Comparison of ENCODE assay signal across 9 cellular contexts in the genomic region with DNA sequence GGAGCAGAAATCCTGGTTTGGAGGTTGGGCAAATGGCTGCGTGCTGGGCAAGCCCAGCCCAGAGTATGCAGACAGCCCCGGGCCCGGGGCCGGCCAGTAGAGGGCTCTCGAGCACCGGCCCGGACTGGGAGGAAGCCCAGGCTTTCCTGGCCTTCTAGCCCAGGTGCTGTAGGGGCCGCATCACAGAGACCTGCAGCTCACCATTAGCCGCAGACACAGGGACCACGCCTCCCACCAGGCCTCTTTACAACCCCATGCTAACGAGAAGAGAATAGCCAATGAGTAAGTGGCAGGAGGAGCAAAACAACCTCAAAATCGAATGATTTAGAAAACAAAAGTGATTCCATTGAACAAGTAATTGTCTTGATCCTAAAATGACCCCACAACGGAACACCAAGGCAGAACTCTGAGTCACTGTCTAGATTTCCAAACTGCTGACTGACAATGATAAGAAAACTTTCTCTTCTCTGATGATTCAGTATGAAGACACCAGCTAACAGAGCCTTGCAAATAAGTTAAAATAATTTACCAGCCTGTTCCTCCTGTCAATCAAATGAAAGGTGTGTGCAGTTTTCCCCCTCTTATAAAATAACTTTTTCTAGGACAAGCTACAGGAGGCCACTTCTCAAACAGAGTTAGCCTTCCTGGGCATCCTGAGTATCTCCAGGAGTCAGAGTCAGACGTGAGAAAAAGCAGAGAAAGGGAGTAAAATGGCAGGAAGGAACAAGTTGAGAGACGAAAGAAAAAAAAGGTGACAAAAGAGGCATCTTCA.
A peak's percentile ranks its signal among the peaks of the same experiment; 100 is the strongest.
DNase-seq lines count a peak whose midpoint lies in the region; ATAC-seq, FAIRE-seq and TF ChIP-seq lines count a peak whose summit lies in the region.
"Had no signal": no experiment of that assay in that cellular context is flagged by ENCODE, and none has a peak within 500 bp of the region (broad histone marks: within the 10 kb centered on the region; RNA-seq: fewer than 3 reads in every experiment).

No MANE protein-coding gene starts in this region.

- no peak for FAIRE-seq in D721Med (lab: Jason Lieb, UNC)
- FAIRE-seq: endometrium had no signal

- no peak for TF ChIP-seq POLR2A in prostate gland (IDR thresholded peaks at IDR 0.05)

- H3K27ac ChIP-seq in KMS-11 (no peak overlapping the region), cardiac muscle cell (no peak overlapping the region), prostate gland (no peak overlapping the region)

- H3K4me2 ChIP-seq in KMS-11, result peak overlapping the region; percentile 19; the same call in 1 of the 2 replicates

- DNase-seq in D721Med (ENCODE audit: insufficient read length, low spot score) (no peak), cardiac muscle cell (ENCODE audit: low read depth in 1 of 2, low spot score in 1 of 2) (peak; percentile 66 to 86), prostate gland (ENCODE audit: low spot score) (peak; percentile 45), OCI-M2 (lab: John Stamatoyannopoulos, UW; ENCODE audit: unreplicated experiment) (no peak)
- DNase-seq in activated naive CD4-positive, alpha-beta T cell treated with anti-CD3 and anti-CD28 coated beads, Interleukin-2, amount 50 U/mL, for 16 hours, result peak; percentile 58

- peak overlapping the region; percentile 60; the same call in 1 of the 2 replicates for H2AFZ ChIP-seq in KMS-11 (ENCODE audit: low read depth)

- 26% methylated on average over 15 of the region's 15 CpGs for WGBS in prostate gland

- ATAC-seq in GM21390 (IDR thresholded peaks at IDR 0.05; ENCODE audit: unreplicated experiment) (peak; percentile 68), SK-N-SH treated with all-trans-retinoic acid at 6 μM for 48 hours (peak; percentile 100)

- no peaks in the 10 kb centered on the region for H3K9me3 ChIP-seq in cardiac muscle cell (ENCODE audit: low read depth)
- no peaks in the 10 kb centered on the region for H3K9me3 ChIP-seq in prostate gland

- H4K20me1 ChIP-seq in KMS-11 (ENCODE audit: insufficient read depth), result no peaks in the 10 kb centered on the region

- H3K79me2 ChIP-seq in KMS-11 (ENCODE audit: insufficient read depth, low read depth), result no peaks in the 10 kb centered on the region

- H3K27me3 ChIP-seq in KMS-11 (ENCODE audit: insufficient read depth, low read depth) (no peaks in the 10 kb centered on the region), cardiac muscle cell (no peaks in the 10 kb centered on the region), prostate gland (replicated peaks; ENCODE audit: insufficient read depth) (no peaks in the 10 kb centered on the region)

- no peaks in the 10 kb centered on the region for H3K36me3 ChIP-seq in KMS-11 (ENCODE audit: insufficient read depth)
- no peaks in the 10 kb centered on the region for H3K36me3 ChIP-seq in cardiac muscle cell
- H3K36me3 ChIP-seq in prostate gland, result no peaks in the 10 kb centered on the region

- H3K4me3 ChIP-seq in KMS-11 (IDR thresholded peaks at IDR 0.05; ENCODE audit: insufficient read depth, low read depth, low read length), result no peak overlapping the region
- H3K4me3 ChIP-seq in cardiac muscle cell, result no peak overlapping the region
- no peak overlapping the region for H3K4me3 ChIP-seq in prostate gland

- H3K9ac ChIP-seq in KMS-11, result no peak overlapping the region

- TF ChIP-seq CTCF in D721Med (IDR thresholded peaks at IDR 0.05; ENCODE audit: insufficient read depth, missing control alignments) (peak; percentile 67), KMS-11 (conservative IDR thresholded peaks at IDR 0.05; ENCODE audit: low read depth, low read length) (peak; percentile 90), cardiac muscle cell (IDR thresholded peaks at IDR 0.05; ENCODE audit: low read depth, low read length) (peak; percentile 98), prostate gland (IDR thresholded peaks at IDR 0.05) (peak; percentile 31 to 78 (median 67))

- intact Hi-C loops in prostate gland (cut with DNase I), result loop anchor here (2.0 kb wide), 1 partner anchor 281 kb away; no protein-coding TSS in a partner anchor

- H3K4me1 ChIP-seq in KMS-11 (ENCODE audit: low read depth, poor library complexity, severe bottlenecking), result peaks cover 5% of the 10 kb centered on the region
- no peaks in the 10 kb centered on the region for H3K4me1 ChIP-seq in cardiac muscle cell (ENCODE audit: low read depth)
- H3K4me1 ChIP-seq in prostate gland (replicated peaks), result no peaks in the 10 kb centered on the region

TF ChIP-seq in SK-N-SH treated with all-trans-retinoic acid at 6 μM for 48 hours, 23 proteins besides CTCF, POLR2A, EP300 and RAD21:
- TF ChIP-seq, protein P1, sequence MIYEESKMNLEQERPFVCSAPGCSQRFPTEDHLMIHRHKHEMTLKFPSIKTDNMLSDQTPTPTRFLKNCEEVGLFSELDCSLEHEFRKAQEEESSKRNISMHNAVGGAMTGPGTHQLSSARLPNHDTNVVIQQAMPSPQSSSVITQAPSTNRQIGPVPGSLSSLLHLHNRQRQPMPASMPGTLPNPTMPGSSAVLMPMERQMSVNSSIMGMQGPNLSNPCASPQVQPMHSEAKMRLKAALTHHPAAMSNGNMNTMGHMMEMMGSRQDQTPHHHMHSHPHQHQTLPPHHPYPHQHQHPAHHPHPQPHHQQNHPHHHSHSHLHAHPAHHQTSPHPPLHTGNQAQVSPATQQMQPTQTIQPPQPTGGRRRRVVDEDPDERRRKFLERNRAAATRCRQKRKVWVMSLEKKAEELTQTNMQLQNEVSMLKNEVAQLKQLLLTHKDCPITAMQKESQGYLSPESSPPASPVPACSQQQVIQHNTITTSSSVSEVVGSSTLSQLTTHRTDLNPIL (CRISPR knock-in tag; IDR thresholded peaks at IDR 0.05; ENCODE audit: low read depth), result no peak
- no peak for TF ChIP-seq ESRRG (CRISPR knock-in tag; IDR thresholded peaks at IDR 0.05)
- no peak for TF ChIP-seq ZFP30 (CRISPR knock-in tag; IDR thresholded peaks at IDR 0.05)
- TF ChIP-seq TOX (CRISPR knock-in tag; IDR thresholded peaks at IDR 0.05; ENCODE audit: borderline replicate concordance), result no peak
- TF ChIP-seq, protein P2, sequence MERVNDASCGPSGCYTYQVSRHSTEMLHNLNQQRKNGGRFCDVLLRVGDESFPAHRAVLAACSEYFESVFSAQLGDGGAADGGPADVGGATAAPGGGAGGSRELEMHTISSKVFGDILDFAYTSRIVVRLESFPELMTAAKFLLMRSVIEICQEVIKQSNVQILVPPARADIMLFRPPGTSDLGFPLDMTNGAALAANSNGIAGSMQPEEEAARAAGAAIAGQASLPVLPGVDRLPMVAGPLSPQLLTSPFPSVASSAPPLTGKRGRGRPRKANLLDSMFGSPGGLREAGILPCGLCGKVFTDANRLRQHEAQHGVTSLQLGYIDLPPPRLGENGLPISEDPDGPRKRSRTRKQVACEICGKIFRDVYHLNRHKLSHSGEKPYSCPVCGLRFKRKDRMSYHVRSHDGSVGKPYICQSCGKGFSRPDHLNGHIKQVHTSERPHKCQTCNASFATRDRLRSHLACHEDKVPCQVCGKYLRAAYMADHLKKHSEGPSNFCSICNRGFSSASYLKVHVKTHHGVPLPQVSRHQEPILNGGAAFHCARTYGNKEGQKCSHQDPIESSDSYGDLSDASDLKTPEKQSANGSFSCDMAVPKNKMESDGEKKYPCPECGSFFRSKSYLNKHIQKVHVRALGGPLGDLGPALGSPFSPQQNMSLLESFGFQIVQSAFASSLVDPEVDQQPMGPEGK (CRISPR knock-in tag; IDR thresholded peaks at IDR 0.05; ENCODE audit: borderline replicate concordance), result no peak
- TF ChIP-seq SNAI2 (CRISPR knock-in tag; IDR thresholded peaks at IDR 0.05), result no peak
- TF ChIP-seq, protein P3, sequence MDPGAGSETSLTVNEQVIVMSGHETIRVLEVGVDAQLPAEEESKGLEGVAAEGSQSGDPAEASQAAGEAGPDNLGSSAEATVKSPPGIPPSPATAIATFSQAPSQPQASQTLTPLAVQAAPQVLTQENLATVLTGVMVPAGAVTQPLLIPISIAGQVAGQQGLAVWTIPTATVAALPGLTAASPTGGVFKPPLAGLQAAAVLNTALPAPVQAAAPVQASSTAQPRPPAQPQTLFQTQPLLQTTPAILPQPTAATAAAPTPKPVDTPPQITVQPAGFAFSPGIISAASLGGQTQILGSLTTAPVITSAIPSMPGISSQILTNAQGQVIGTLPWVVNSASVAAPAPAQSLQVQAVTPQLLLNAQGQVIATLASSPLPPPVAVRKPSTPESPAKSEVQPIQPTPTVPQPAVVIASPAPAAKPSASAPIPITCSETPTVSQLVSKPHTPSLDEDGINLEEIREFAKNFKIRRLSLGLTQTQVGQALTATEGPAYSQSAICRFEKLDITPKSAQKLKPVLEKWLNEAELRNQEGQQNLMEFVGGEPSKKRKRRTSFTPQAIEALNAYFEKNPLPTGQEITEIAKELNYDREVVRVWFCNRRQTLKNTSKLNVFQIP (CRISPR knock-in tag; IDR thresholded peaks at IDR 0.05; ENCODE audit: borderline replicate concordance, low read depth), result no peak
- TF ChIP-seq ARNTL (CRISPR knock-in tag; IDR thresholded peaks at IDR 0.05; ENCODE audit: borderline replicate concordance, low read depth), result no peak
- no peak for TF ChIP-seq ZC3H10 (CRISPR knock-in tag; IDR thresholded peaks at IDR 0.05)
- no peak for TF ChIP-seq ZNF8 (CRISPR knock-in tag; IDR thresholded peaks at IDR 0.05)
- TF ChIP-seq, protein P4, sequence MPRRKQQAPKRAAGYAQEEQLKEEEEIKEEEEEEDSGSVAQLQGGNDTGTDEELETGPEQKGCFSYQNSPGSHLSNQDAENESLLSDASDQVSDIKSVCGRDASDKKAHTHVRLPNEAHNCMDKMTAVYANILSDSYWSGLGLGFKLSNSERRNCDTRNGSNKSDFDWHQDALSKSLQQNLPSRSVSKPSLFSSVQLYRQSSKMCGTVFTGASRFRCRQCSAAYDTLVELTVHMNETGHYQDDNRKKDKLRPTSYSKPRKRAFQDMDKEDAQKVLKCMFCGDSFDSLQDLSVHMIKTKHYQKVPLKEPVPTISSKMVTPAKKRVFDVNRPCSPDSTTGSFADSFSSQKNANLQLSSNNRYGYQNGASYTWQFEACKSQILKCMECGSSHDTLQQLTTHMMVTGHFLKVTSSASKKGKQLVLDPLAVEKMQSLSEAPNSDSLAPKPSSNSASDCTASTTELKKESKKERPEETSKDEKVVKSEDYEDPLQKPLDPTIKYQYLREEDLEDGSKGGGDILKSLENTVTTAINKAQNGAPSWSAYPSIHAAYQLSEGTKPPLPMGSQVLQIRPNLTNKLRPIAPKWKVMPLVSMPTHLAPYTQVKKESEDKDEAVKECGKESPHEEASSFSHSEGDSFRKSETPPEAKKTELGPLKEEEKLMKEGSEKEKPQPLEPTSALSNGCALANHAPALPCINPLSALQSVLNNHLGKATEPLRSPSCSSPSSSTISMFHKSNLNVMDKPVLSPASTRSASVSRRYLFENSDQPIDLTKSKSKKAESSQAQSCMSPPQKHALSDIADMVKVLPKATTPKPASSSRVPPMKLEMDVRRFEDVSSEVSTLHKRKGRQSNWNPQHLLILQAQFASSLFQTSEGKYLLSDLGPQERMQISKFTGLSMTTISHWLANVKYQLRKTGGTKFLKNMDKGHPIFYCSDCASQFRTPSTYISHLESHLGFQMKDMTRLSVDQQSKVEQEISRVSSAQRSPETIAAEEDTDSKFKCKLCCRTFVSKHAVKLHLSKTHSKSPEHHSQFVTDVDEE (CRISPR knock-in tag; IDR thresholded peaks at IDR 0.05), result no peak
- no peak for TF ChIP-seq RARB (CRISPR knock-in tag; IDR thresholded peaks at IDR 0.05)
- TF ChIP-seq ZFP3 (CRISPR knock-in tag; IDR thresholded peaks at IDR 0.05), result no peak
- no peak for TF ChIP-seq TCF4 (CRISPR knock-in tag; IDR thresholded peaks at IDR 0.05; ENCODE audit: borderline replicate concordance)

Comparison
In these comparisons a context has a peak if more than half of its experiments do, and no peak if none do; other contexts are left out.
1. DNase-seq: peak in activated naive CD4-positive, alpha-beta T cell treated with anti-CD3 and anti-CD28 coated beads, Interleukin-2, amount 50 U/mL, for 16 hours (single experiment), cardiac muscle cell (2 of 2) and prostate gland (single experiment); none in D721Med (single experiment) and OCI-M2 (single experiment).
2. Peak in every context shown above with its lines, with median percentiles within 50 percentile points of each other: CTCF ChIP-seq.